ENCODE assay signal across 12 cellular contexts in genomic region chr2:134244587-134244986, GRCh38. TPM values are rescaled to one million over a fixed set of nuclear protein-coding genes. Genes with fewer than 3 reads are reported as not detected.
DNase-seq lines count a peak whose midpoint lies in the region; ATAC-seq, FAIRE-seq and TF ChIP-seq lines count a peak whose summit lies in the region.
"Had no signal": no experiment of that assay in that cellular context is flagged by ENCODE, and none has a peak within 500 bp of the region (broad histone marks: within the 10 kb centered on the region; RNA-seq: fewer than 3 reads in every experiment).

No MANE protein-coding gene starts in this region.

- H3K9me3 Mint-ChIP-seq in activated B cell treated with CpG ODN at 0.5 μM for 24 hours: no peaks in the 10 kb centered on the region
- H3K9me3 Mint-ChIP-seq in stimulated activated naive B cell treated with anti-CD40 and anti-IgM and Interleukin-4, amounts not matched to agents 10 μg/mL and 1 μg/mL and 100 μg/mL, for 72 hours: no peaks in the 10 kb centered on the region
- H3K9me3 Mint-ChIP-seq: nephron had no signal

- no peak for TF ChIP-seq POLR2A in HepG2 (IDR thresholded peaks at IDR 0.05; ENCODE audit: insufficient read depth in 1 of 2, low read depth in 2 of 2, low read length in 2 of 2)
- no peak for TF ChIP-seq POLR2A in right lobe of liver (IDR thresholded peaks at IDR 0.05)

- H3K4me1 Mint-ChIP-seq in activated B cell treated with CpG ODN at 0.5 μM for 24 hours: peaks cover 94% of the 10 kb centered on the region
- peaks cover 64 to 94% of the 10 kb centered on the region in 2 donors for H3K4me1 Mint-ChIP-seq in stimulated activated naive B cell treated with anti-CD40 and anti-IgM and Interleukin-4, amounts not matched to agents 10 μg/mL and 1 μg/mL and 100 μg/mL, for 72 hours

- no peaks in the 10 kb centered on the region for H3K36me3 Mint-ChIP-seq in activated B cell treated with CpG ODN at 0.5 μM for 24 hours (ENCODE audit: low read depth)
- peaks cover 0 to 7% of the 10 kb centered on the region in 2 donors for H3K36me3 Mint-ChIP-seq in stimulated activated naive B cell treated with anti-CD40 and anti-IgM and Interleukin-4, amounts not matched to agents 10 μg/mL and 1 μg/mL and 100 μg/mL, for 72 hours

- no peak for FAIRE-seq in HepG2 (lab: Jason Lieb, UNC)
- FAIRE-seq: urothelium cell line had no signal

- CTCF ChIA-PET in HepG2 (lab: Yijun Ruan, JAX; ENCODE audit: low intra/inter-chr PET ratio, low total read pairs) (interaction anchor here (0.8 to 3.9 kb wide), 4 partner anchors 14 to 358 kb away, joined by 3 to 32 read pairs (median 9); no protein-coding TSS in a partner anchor), activated B cell treated with CpG ODN at 0.5 μM for 24 hours (lab: Charles Lee) (interaction anchor here (0.7 to 5.5 kb wide), 41 partner anchors 9 to 360 kb away, joined by 3 to 121 read pairs (median 5); partner anchors contain the start of gene MGAT5)

- no peak overlapping the region for H3K9ac ChIP-seq in HepG2 (ENCODE audit: insufficient read depth, low read depth, low read length)

- H3K4me1 ChIP-seq in HepG2 (ENCODE audit: insufficient read depth, low read length): peaks cover 60% of the 10 kb centered on the region
- no peaks in the 10 kb centered on the region for H3K4me1 ChIP-seq in right lobe of liver

- TF ChIP-seq RAD21 in HepG2 (CRISPR knock-in tag; IDR thresholded peaks at IDR 0.05): no peak

- intact Hi-C loops in HepG2 (cut with micrococcal nuclease; ENCODE audit: unreplicated experiment): loop anchor here (2.0 kb wide), 1 partner anchor 168 kb away; no protein-coding TSS in a partner anchor
- intact Hi-C loops in right lobe of liver (cut with DNase I): no loop called here
- intact Hi-C loops in activated B cell treated with CpG ODN at 0.5 μM for 24 hours (cut with micrococcal nuclease): loop anchor here (1.0 to 5.0 kb wide), 4 partner anchors 14 to 358 kb away; no protein-coding TSS in a partner anchor

- DNase-seq in HepG2 (ENCODE audit: low spot score) (no peak), right lobe of liver (no peak), GM13976 (ENCODE audit: low spot score) (no peak), activated B cell treated with CpG ODN at 0.5 μM for 24 hours (no peak), cerebellar cortex (ENCODE audit: low spot score) (no peak), GM03348 (ENCODE audit: low spot score) (no peak)
- DNase-seq in stimulated activated naive B cell treated with anti-CD40 and anti-IgM and Interleukin-4, amounts not matched to agents 10 μg/mL and 1 μg/mL and 100 μg/mL, for 72 hours: no peak

- WGBS in HepG2 (ENCODE audit: low lambda C conversion rate): 96% methylated on average over 3 of the region's 3 CpGs
- 69% methylated on average over 2 of the region's 3 CpGs for WGBS in right lobe of liver (ENCODE audit: insufficient coverage, low coverage, low lambda C conversion rate, missing lambda C conversion rate)

- POLR2A ChIA-PET in HepG2 (lab: Yijun Ruan, JAX) (no interaction called here), activated B cell treated with CpG ODN at 0.5 μM for 24 hours (lab: Charles Lee) (interaction anchor here (1.0 to 4.6 kb wide), 6 partner anchors 10 to 167 kb away, joined by 3 to 63 read pairs (median 10); no protein-coding TSS in a partner anchor)

- peak overlapping the region; percentile 75 for H3K27ac Mint-ChIP-seq in activated B cell treated with CpG ODN at 0.5 μM for 24 hours
- H3K27ac Mint-ChIP-seq in stimulated activated naive B cell treated with anti-CD40 and anti-IgM and Interleukin-4, amounts not matched to agents 10 μg/mL and 1 μg/mL and 100 μg/mL, for 72 hours: peak overlapping the region; percentile 9

- H3K9me3 ChIP-seq in HepG2 (ENCODE audit: low read length): no peaks in the 10 kb centered on the region
- no peaks in the 10 kb centered on the region for H3K9me3 ChIP-seq in right lobe of liver
- H3K9me3 ChIP-seq: ascending aorta, Peyer's patch had no signal

- H3K27me3 ChIP-seq in HepG2 (ENCODE audit: control insufficient read depth in 1 of 2, insufficient read depth in 2 of 2, low read length in 2 of 2): no peaks in the 10 kb centered on the region
- no peaks in the 10 kb centered on the region for H3K27me3 ChIP-seq in right lobe of liver
- H3K27me3 ChIP-seq: ascending aorta, Peyer's patch had no signal

- no peak for TF ChIP-seq CTCF in HepG2 (CRISPR knock-in tag; IDR thresholded peaks at IDR 0.05)
- no peak for TF ChIP-seq CTCF in right lobe of liver (IDR thresholded peaks at IDR 0.05)
- peak; percentile 28 for TF ChIP-seq CTCF in GM13976 (IDR thresholded peaks at IDR 0.05; ENCODE audit: borderline replicate concordance, control extremely low read depth, extremely low read depth, insufficient read depth, missing control alignments)
- no peak for TF ChIP-seq CTCF in activated B cell treated with CpG ODN at 0.5 μM for 24 hours (IDR thresholded peaks at IDR 0.05)

- peaks cover 38% of the 10 kb centered on the region for H3K79me2 ChIP-seq in HepG2 (ENCODE audit: insufficient read depth, low read length)

- H4K20me1 ChIP-seq in HepG2 (ENCODE audit: insufficient read depth, low read length): no peaks in the 10 kb centered on the region; the same call in 1 of the 2 replicates

- in situ Hi-C loops in HepG2 (cut with HindIII; ENCODE audit: extremely low pct_ligation_motif_present, low pct_unique_long_range_greater_than_20kb) (loop anchor here (10.0 kb wide), 1 partner anchor 170 kb away; no protein-coding TSS in a partner anchor), GM13976 (cut with MboI; ENCODE audit: low sequenced_read_pairs, unreplicated experiment) (loop anchor here (25.0 kb wide), 2 partner anchors 168 to 357 kb away; no protein-coding TSS in a partner anchor)

- H3K27ac ChIP-seq in HepG2 (ENCODE audit: extremely low read length, insufficient read depth, low read length) (no peak overlapping the region), right lobe of liver (no peak overlapping the region)
- H3K27ac ChIP-seq: ascending aorta had no signal

- H3K4me2 ChIP-seq in HepG2 (ENCODE audit: low read depth, low read length): no peak overlapping the region

- TF ChIP-seq EP300 in HepG2 (IDR thresholded peaks at IDR 0.05; ENCODE audit: low read depth in 2 of 2, low read length in 2 of 2): no peak
- TF ChIP-seq EP300 in HepG2 (CRISPR knock-in tag; IDR thresholded peaks at IDR 0.05; ENCODE audit: borderline replicate concordance): no peak

- no peak overlapping the region for H2AFZ ChIP-seq in HepG2 (ENCODE audit: low read length)

- no peak overlapping the region for H3K4me3 ChIP-seq in HepG2 (replicated peaks in 1 of 3; ENCODE audit: insufficient read depth in 1 of 3, low read depth in 2 of 3, low read length in 3 of 3)
- no peak overlapping the region for H3K4me3 ChIP-seq in right lobe of liver
- H3K4me3 ChIP-seq: ascending aorta, Peyer's patch had no signal

- H3K36me3 ChIP-seq in HepG2 (replicated peaks in 1 of 2; ENCODE audit: control insufficient read depth in 1 of 2, insufficient read depth in 2 of 2, low read length in 2 of 2) (0 out of 5 replicates have a peak, but pooled peaks cover 0 to 2% of the 10 kb centered on the region in 2 experiments), right lobe of liver (no peaks in the 10 kb centered on the region)
- H3K36me3 ChIP-seq: ascending aorta, Peyer's patch had no signal

- no peaks in the 10 kb centered on the region for H3K27me3 Mint-ChIP-seq in activated B cell treated with CpG ODN at 0.5 μM for 24 hours
- no peaks in the 10 kb centered on the region for H3K27me3 Mint-ChIP-seq in stimulated activated naive B cell treated with anti-CD40 and anti-IgM and Interleukin-4, amounts not matched to agents 10 μg/mL and 1 μg/mL and 100 μg/mL, for 72 hours

- BruUV-seq in HepG2 (replicated peaks; lab: Mats Ljungman, UMichigan): no TSS peak

- H3K4me3 Mint-ChIP-seq in activated B cell treated with CpG ODN at 0.5 μM for 24 hours: no peak overlapping the region
- no peak overlapping the region for H3K4me3 Mint-ChIP-seq in stimulated activated naive B cell treated with anti-CD40 and anti-IgM and Interleukin-4, amounts not matched to agents 10 μg/mL and 1 μg/mL and 100 μg/mL, for 72 hours
- H3K4me3 Mint-ChIP-seq: nephron had no signal

- ATAC-seq in HepG2 (no peak), right lobe of liver (no peak), activated B cell treated with CpG ODN at 0.5 μM for 24 hours (ENCODE audit: low read depth) (peak; percentile 55), HG03175 (IDR thresholded peaks at IDR 0.05; ENCODE audit: unreplicated experiment) (no peak)
- ATAC-seq in stimulated activated naive B cell treated with anti-CD40 and anti-IgM and Interleukin-4, amounts not matched to agents 10 μg/mL and 1 μg/mL and 100 μg/mL, for 72 hours (replicated peaks): peak; percentile 43 to 48

RNA-seq across cellular contexts. Expression of gene MGAT5, which starts 9.3 kb away (rescaled TPM):
- total RNA-seq in HepG2 (2016; rRNA removed; fragmentation: Illumina TruSeq; extraction: Trizol) (41.6 and 60.2 TPM in 2 replicates), right lobe of liver (10 to 100 TPM in 3 of 6 experiments, 1 to 10 TPM in 3; 4.5 to 16.0 (median 10.0) TPM), activated B cell treated with CpG ODN at 0.5 μM for 24 hours (66.7 and 69.0 TPM in 2 replicates)
- total RNA-seq in HepG2 (2016; cell fraction: cytosol; rRNA removed; fragmentation: Illumina TruSeq; extraction: Trizol; ENCODE audit: low read depth): 135 and 162 TPM in 2 replicates
- total RNA-seq in HepG2 (2016; cell fraction: insoluble cytoplasmic fraction; rRNA removed; fragmentation: Illumina TruSeq; extraction: Trizol): 38.9 and 57.0 TPM in 2 replicates
- 47.6 and 51.1 TPM in 2 replicates for total RNA-seq in HepG2 (2016; cell fraction: membrane; rRNA removed; fragmentation: Illumina TruSeq; extraction: Trizol)
- total RNA-seq in HepG2 (2016; cell fraction: nucleus; rRNA removed; fragmentation: Illumina TruSeq; extraction: Trizol): 89.0 and 90.8 TPM in 2 replicates
- 30.0 and 33.1 TPM in 2 replicates for polyA plus RNA-seq in HepG2 (2011; rRNA removed)
- polyA plus RNA-seq in HepG2 (2011; cell fraction: cytosol; rRNA removed): 25.6 and 26.2 TPM in 2 replicates
- polyA plus RNA-seq in HepG2 (2011; cell fraction: nucleus; rRNA removed): 49.6 and 62.0 TPM in 2 replicates
- polyA plus RNA-seq in HepG2 (2012): 27.4 and 34.9 TPM in 2 replicates
- polyA plus RNA-seq in HepG2 (2016; cell fraction: cytosol; fragmentation: Illumina TruSeq; extraction: Trizol; ENCODE audit: low read depth): 2.3 and 2.7 TPM in 2 replicates
- 23.2 and 26.4 TPM in 2 replicates for polyA plus RNA-seq in HepG2 (2016; cell fraction: insoluble cytoplasmic fraction; fragmentation: Illumina TruSeq; extraction: Trizol; ENCODE audit: low read depth)
- 6.2 and 7.2 TPM in 2 replicates for polyA plus RNA-seq in HepG2 (2016; cell fraction: membrane; fragmentation: Illumina TruSeq; extraction: Trizol; ENCODE audit: low read depth)
- polyA plus RNA-seq in HepG2 (2016; cell fraction: nucleus; fragmentation: Illumina TruSeq; extraction: Trizol; ENCODE audit: insufficient read depth, low read depth): 54.2 and 59.9 TPM in 2 replicates
- polyA minus RNA-seq in HepG2 (2011; rRNA and poly(A)+ RNA removed; ENCODE audit: low replicate concordance): 26.7 and 71.2 TPM in 2 replicates
- 46.1 and 49.4 TPM in 2 replicates for polyA minus RNA-seq in HepG2 (2011; cell fraction: cytosol; rRNA and poly(A)+ RNA removed)
- 105 and 114 TPM in 2 replicates for polyA minus RNA-seq in HepG2 (2011; cell fraction: nucleus; rRNA and poly(A)+ RNA removed)

Comparison
In these comparisons a context has a peak if more than half of its experiments do, and no peak if none do; other contexts are left out.
1. intact Hi-C loops: an anchor here in HepG2 (2.0 kb wide) and activated B cell treated with CpG ODN at 0.5 μM for 24 hours (1.0 to 5.0 kb wide); none called in right lobe of liver.
2. ATAC-seq: peak in activated B cell treated with CpG ODN at 0.5 μM for 24 hours (single experiment) and stimulated activated naive B cell treated with anti-CD40 and anti-IgM and Interleukin-4, amounts not matched to agents 10 μg/mL and 1 μg/mL and 100 μg/mL, for 72 hours (2 of 2); none in HepG2 (single experiment), right lobe of liver (0 of 4) and HG03175 (single experiment).